In genomic region chr14:88614218-88614907, GRCh38 we compare ENCODE assay signal across 11 cellular contexts. TPM values are rescaled to one million over a fixed set of nuclear protein-coding genes. Genes with fewer than 3 reads are reported as not detected.
A peak's percentile ranks its signal among the peaks of the same experiment; 100 is the strongest.
DNase-seq lines count a peak whose midpoint lies in the region; ATAC-seq and TF ChIP-seq lines count a peak whose summit lies in the region.
"Had no signal": no experiment of that assay in that cellular context is flagged by ENCODE, and none has a peak within 500 bp of the region (broad histone marks: within the 10 kb centered on the region; RNA-seq: fewer than 3 reads in every experiment).

No MANE protein-coding gene starts in this region.

- CTCF ChIA-PET in HEK293T (lab: Yijun Ruan, JAX): no interaction called here

- H3K27ac ChIP-seq in thyroid gland: no peak overlapping the region

- WGBS in thyroid gland, 2 donors: 93% methylated on average over 3 of the region's 3 CpGs

- no peaks in the 10 kb centered on the region for H3K4me1 ChIP-seq in thyroid gland

- intact Hi-C loops in thyroid gland (cut with DNase I): no loop called here

- POLR2A ChIA-PET in HEK293T (lab: Yijun Ruan, JAX): no interaction called here

- no peaks in the 10 kb centered on the region for H3K9me3 ChIP-seq in thyroid gland

- peak; percentile 46 for ATAC-seq in HG03108 (IDR thresholded peaks at IDR 0.05; ENCODE audit: unreplicated experiment)

- H3K36me3 ChIP-seq in thyroid gland: peaks cover 25 to 27% of the 10 kb centered on the region in 2 donors

- no peaks in the 10 kb centered on the region for H3K27me3 ChIP-seq in thyroid gland

- H3K4me3 ChIP-seq in thyroid gland (replicated peaks in 1 of 3): no peak overlapping the region

- DNase-seq in ELR (ENCODE audit: low read depth): peak; percentile 74
- DNase-seq in astrocyte of the hippocampus (ENCODE audit: low read depth, low spot score): peak; percentile 76
- DNase-seq in myocyte (ENCODE audit: low read depth): peak; percentile 53
- no peak for DNase-seq in SHP77 treated with DMSO at 0.1 percent for 48 hours (lab: John Stamatoyannopoulos, UW)
- DNase-seq in thyroid gland: no peak
- no peak for DNase-seq in NCI-H2029 (lab: John Stamatoyannopoulos, UW)
- DNase-seq in HEK293T (ENCODE audit: extremely low spot score): no peak
- DNase-seq: anterior cingulate cortex, DMS 273 treated with DMSO at 0.1 percent for 48 hours, NCI-H526 treated with DMSO at 0.1 percent for 48 hours had no signal

- no peak for TF ChIP-seq POLR2A in thyroid gland (IDR thresholded peaks at IDR 0.05)

- TF ChIP-seq CTCF in thyroid gland (IDR thresholded peaks at IDR 0.05): no peak

TF ChIP-seq in HEK293T, 16 proteins besides CTCF, POLR2A, EP300 and RAD21:
- TF ChIP-seq FOXM1 (IDR thresholded peaks at IDR 0.05; ENCODE audit: borderline replicate concordance): no peak

RNA-seq across cellular contexts. Expression of gene ZC3H14, which starts 51.5 kb away (rescaled TPM):
- 65.0 and 68.7 TPM in 2 replicates for total RNA-seq in myocyte
- polyA plus RNA-seq in myocyte (2012): 31.2 TPM
- 100 to 1,000 TPM in 2 of 4 donors, 10 to 100 TPM in 2; 88.5 to 112 (median 104) TPM for total RNA-seq in thyroid gland

RNA-seq across cellular contexts. Expression of gene PTPN21, which starts 59.6 kb away (rescaled TPM):
- 21.7 and 36.7 TPM in 2 replicates for total RNA-seq in myocyte
- 29.3 TPM for polyA plus RNA-seq in myocyte (2012)
- total RNA-seq in thyroid gland: 10 to 100 TPM; 32.2 to 40.0 (median 36.1) TPM

Comparison
In these comparisons a context has a peak if more than half of its experiments do, and no peak if none do; other contexts are left out.
1. DNase-seq: peak in ELR (single experiment), astrocyte of the hippocampus (single experiment) and myocyte (single experiment); none in SHP77 treated with DMSO at 0.1 percent for 48 hours (single experiment), thyroid gland (0 of 2), NCI-H2029 (single experiment) and HEK293T (single experiment).